1 cellular context compared by ENCODE assay signal in the genomic region with DNA sequence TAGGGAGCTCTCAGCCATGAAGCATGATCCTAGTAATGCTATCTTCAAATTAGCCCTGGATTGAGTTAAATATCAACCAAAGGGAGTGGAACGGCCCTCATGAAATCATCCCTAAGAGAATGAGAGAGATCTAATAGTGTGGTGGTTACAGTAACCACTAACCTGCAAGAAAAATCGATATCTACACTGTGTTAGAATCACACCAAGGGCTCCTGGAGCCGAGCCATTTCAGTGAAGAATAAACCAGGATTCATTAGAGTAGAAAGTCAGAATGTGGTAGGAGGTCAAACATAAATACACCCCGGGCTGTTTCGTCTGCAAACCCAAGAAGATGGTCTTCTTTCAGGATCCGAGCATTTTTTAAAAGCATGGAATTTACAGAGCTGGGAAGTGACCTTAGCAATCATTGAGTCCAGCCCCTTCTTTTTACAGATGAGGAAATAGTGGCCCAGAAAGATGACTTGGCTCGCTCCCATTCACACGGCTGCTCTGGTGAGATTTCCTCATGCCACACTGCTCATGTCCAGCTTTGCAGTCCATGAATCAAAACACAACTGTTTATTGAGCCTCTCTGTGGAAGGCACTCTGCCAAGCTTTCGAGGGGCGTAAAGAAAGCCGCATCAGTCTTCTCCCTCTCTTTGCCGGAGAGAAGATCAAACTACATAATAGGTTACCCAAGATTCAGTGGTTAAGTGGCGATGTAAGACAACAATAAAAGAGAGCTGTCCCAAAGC.
TF ChIP-seq lines count a peak whose summit lies in the region.

No MANE protein-coding gene starts in this region.

TF ChIP-seq in HepG2, 621 proteins besides CTCF, POLR2A, EP300 and RAD21 (continued from another document and continues in another):
- TF ChIP-seq PAX8 (CRISPR knock-in tag; IDR thresholded peaks at IDR 0.05; ENCODE audit: borderline replicate concordance), result no peak
- TF ChIP-seq GABPA (IDR thresholded peaks at IDR 0.05; ENCODE audit: low read depth, low read length), result no peak
- 0 out of 2 replicates have a peak, but pooled peaks have one; percentile 12 for TF ChIP-seq GABPA (CRISPR knock-in tag; IDR thresholded peaks at IDR 0.05; ENCODE audit: low read depth)
- TF ChIP-seq REL (CRISPR knock-in tag; conservative IDR thresholded peaks at IDR 0.05), result no peak
- no peak for TF ChIP-seq ZNF292 (CRISPR knock-in tag; IDR thresholded peaks at IDR 0.05; ENCODE audit: borderline replicate concordance, low read depth)
- no peak for TF ChIP-seq ARNTL (CRISPR knock-in tag; IDR thresholded peaks at IDR 0.05)
- TF ChIP-seq MAF1 (CRISPR knock-in tag; IDR thresholded peaks at IDR 0.05; ENCODE audit: borderline replicate concordance), result no peak
- no peak for TF ChIP-seq ZFP1 (CRISPR knock-in tag; IDR thresholded peaks at IDR 0.05)
- peak; percentile 91 for TF ChIP-seq ONECUT2 (CRISPR knock-in tag; IDR thresholded peaks at IDR 0.05)
- no peak for TF ChIP-seq ZNF142 (CRISPR knock-in tag; IDR thresholded peaks at IDR 0.05)
- peak; percentile 44 for TF ChIP-seq PAXIP1 (CRISPR knock-in tag; conservative IDR thresholded peaks at IDR 0.05)
- TF ChIP-seq, protein P1, sequence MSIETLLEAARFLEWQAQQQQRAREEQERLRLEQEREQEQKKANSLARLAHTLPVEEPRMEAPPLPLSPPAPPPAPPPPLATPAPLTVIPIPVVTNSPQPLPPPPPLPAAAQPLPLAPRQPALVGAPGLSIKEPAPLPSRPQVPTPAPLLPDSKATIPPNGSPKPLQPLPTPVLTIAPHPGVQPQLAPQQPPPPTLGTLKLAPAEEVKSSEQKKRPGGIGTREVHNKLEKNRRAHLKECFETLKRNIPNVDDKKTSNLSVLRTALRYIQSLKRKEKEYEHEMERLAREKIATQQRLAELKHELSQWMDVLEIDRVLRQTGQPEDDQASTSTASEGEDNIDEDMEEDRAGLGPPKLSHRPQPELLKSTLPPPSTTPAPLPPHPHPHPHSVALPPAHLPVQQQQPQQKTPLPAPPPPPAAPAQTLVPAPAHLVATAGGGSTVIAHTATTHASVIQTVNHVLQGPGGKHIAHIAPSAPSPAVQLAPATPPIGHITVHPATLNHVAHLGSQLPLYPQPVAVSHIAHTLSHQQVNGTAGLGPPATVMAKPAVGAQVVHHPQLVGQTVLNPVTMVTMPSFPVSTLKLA (IDR thresholded peaks at IDR 0.05), result no peak
- TF ChIP-seq, protein P2, sequence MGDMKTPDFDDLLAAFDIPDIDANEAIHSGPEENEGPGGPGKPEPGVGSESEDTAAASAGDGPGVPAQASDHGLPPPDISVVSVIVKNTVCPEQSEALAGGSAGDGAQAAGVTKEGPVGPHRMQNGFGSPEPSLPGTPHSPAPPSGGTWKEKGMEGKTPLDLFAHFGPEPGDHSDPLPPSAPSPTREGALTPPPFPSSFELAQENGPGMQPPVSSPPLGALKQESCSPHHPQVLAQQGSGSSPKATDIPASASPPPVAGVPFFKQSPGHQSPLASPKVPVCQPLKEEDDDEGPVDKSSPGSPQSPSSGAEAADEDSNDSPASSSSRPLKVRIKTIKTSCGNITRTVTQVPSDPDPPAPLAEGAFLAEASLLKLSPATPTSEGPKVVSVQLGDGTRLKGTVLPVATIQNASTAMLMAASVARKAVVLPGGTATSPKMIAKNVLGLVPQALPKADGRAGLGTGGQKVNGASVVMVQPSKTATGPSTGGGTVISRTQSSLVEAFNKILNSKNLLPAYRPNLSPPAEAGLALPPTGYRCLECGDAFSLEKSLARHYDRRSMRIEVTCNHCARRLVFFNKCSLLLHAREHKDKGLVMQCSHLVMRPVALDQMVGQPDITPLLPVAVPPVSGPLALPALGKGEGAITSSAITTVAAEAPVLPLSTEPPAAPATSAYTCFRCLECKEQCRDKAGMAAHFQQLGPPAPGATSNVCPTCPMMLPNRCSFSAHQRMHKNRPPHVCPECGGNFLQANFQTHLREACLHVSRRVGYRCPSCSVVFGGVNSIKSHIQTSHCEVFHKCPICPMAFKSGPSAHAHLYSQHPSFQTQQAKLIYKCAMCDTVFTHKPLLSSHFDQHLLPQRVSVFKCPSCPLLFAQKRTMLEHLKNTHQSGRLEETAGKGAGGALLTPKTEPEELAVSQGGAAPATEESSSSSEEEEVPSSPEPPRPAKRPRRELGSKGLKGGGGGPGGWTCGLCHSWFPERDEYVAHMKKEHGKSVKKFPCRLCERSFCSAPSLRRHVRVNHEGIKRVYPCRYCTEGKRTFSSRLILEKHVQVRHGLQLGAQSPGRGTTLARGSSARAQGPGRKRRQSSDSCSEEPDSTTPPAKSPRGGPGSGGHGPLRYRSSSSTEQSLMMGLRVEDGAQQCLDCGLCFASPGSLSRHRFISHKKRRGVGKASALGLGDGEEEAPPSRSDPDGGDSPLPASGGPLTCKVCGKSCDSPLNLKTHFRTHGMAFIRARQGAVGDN (CRISPR knock-in tag; IDR thresholded peaks at IDR 0.05), result no peak
- no peak for TF ChIP-seq SMAD1 (CRISPR knock-in tag; IDR thresholded peaks at IDR 0.05; ENCODE audit: borderline replicate concordance, low read depth)
- no peak for TF ChIP-seq ZHX2 (IDR thresholded peaks at IDR 0.05; ENCODE audit: low read depth)
- no peak for TF ChIP-seq ZHX2 (CRISPR knock-in tag; IDR thresholded peaks at IDR 0.05; ENCODE audit: borderline replicate concordance)
- TF ChIP-seq RBAK (CRISPR knock-in tag; IDR thresholded peaks at IDR 0.05), result no peak
